Comparison of ENCODE assay signal across 9 cellular contexts in genomic region chr2:226701052-226701451, GRCh38.
DNase-seq lines count a peak whose midpoint lies in the region; ATAC-seq, FAIRE-seq and TF ChIP-seq lines count a peak whose summit lies in the region.
"Had no signal": no experiment of that assay in that cellular context is flagged by ENCODE, and none has a peak within 500 bp of the region (broad histone marks: within the 10 kb centered on the region; RNA-seq: fewer than 3 reads in every experiment).

No MANE protein-coding gene starts in this region.

- H3K9me3 ChIP-seq in WERI-Rb-1 (ENCODE audit: severe bottlenecking) = no peaks in the 10 kb centered on the region

- no peak for FAIRE-seq in HTR-8/SVneo (lab: Jason Lieb, UNC)

- DNase-seq in AG20443 (ENCODE audit: low spot score) = peak; percentile 82
- DNase-seq in KBM-7 = peak; percentile 4
- peak; percentile 98 for DNase-seq in choroid plexus epithelial cell (ENCODE audit: low read depth)
- DNase-seq in WERI-Rb-1 = no peak
- no peak for DNase-seq in HTR-8/SVneo (ENCODE audit: insufficient read length, low spot score)
- DNase-seq in iPS-NIHi11 (ENCODE audit: low spot score) = no peak
- DNase-seq: left cardiac atrium had no signal

- H3K4me3 ChIP-seq in choroid plexus epithelial cell (ENCODE audit: low read depth, low read length) = no peak overlapping the region
- H3K4me3 ChIP-seq in WERI-Rb-1 (ENCODE audit: low read depth, low read length) = no peak overlapping the region

- no peaks in the 10 kb centered on the region for H3K27me3 ChIP-seq in WERI-Rb-1 (ENCODE audit: insufficient read depth, low read depth, severe bottlenecking)

- in situ Hi-C loops in KBM-7 (cut with MboI; ENCODE audit: low pct_unique_long_range_greater_than_20kb, low sequenced_read_pairs) = no loop called here

- no peak for TF ChIP-seq CTCF in choroid plexus epithelial cell (conservative IDR thresholded peaks at IDR 0.05; ENCODE audit: low read depth, low read length)
- TF ChIP-seq CTCF in WERI-Rb-1 (IDR thresholded peaks at IDR 0.05; ENCODE audit: low read depth, low read length) = no peak

- H3K27ac ChIP-seq in WERI-Rb-1 = no peak overlapping the region

- peak; percentile 67 for ATAC-seq in GM21526 (IDR thresholded peaks at IDR 0.05; ENCODE audit: low FRiP score, unreplicated experiment)
- no peak for ATAC-seq in GM21447 (IDR thresholded peaks at IDR 0.05; ENCODE audit: unreplicated experiment)
- ATAC-seq: left cardiac atrium had no signal

- no peaks in the 10 kb centered on the region for H3K36me3 ChIP-seq in WERI-Rb-1

Comparison
In these comparisons a context has a peak if more than half of its experiments do, and no peak if none do; other contexts are left out.
1. DNase-seq: peak in AG20443 (single experiment), KBM-7 (single experiment) and choroid plexus epithelial cell (single experiment); none in WERI-Rb-1 (single experiment), HTR-8/SVneo (single experiment) and iPS-NIHi11 (single experiment).